In the genomic region with DNA sequence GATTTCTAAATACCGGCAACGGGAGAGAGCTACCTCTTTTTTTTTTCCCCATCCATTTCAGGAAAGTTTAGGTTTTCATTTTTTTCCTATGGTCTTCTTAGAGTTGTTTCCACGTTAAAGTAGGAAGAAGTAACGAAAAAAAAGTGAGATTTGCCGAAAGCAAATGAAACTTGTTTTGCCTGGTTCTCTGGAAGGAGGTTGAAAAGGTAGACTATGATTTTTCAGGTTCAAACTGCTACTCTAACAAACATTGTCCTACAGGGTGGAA, we compare ENCODE assay signal across 8 cellular contexts. TPM values are rescaled to one million over a fixed set of nuclear protein-coding genes. Genes with fewer than 3 reads are reported as not detected.
DNase-seq lines count a peak whose midpoint lies in the region; ATAC-seq and TF ChIP-seq lines count a peak whose summit lies in the region.

No MANE protein-coding gene starts in this region.

- intact Hi-C loops in left lung (cut with DNase I): no loop called here

- H3K27me3 Mint-ChIP-seq in activated naive CD8-positive, alpha-beta T cell treated with anti-CD3 and anti-CD28 coated beads, Interleukin-2, amount 10 ng/mL, durations not matched to agents 7 days and 5 days: no peaks in the 10 kb centered on the region

- H3K4me2 ChIP-seq in SK-N-SH: peak overlapping the region; percentile 82; the same call in 1 of the 2 replicates

- H2AFZ ChIP-seq in SK-N-SH (ENCODE audit: low read depth): peak overlapping the region; percentile 80

- TF ChIP-seq RAD21 in SK-N-SH (IDR thresholded peaks at IDR 0.05; ENCODE audit: low read length): no peak

- H3K9me3 ChIP-seq in SK-N-SH: no peaks in the 10 kb centered on the region
- H3K9me3 ChIP-seq in left lung: no peaks in the 10 kb centered on the region
- no peaks in the 10 kb centered on the region for H3K9me3 ChIP-seq in suprapubic skin

- peaks cover 48% of the 10 kb centered on the region for H3K4me1 Mint-ChIP-seq in activated naive CD8-positive, alpha-beta T cell treated with anti-CD3 and anti-CD28 coated beads, Interleukin-2, amount 10 ng/mL, durations not matched to agents 7 days and 5 days

- TF ChIP-seq POLR2A in suprapubic skin (IDR thresholded peaks at IDR 0.05): no peak

- no peak for TF ChIP-seq EP300 in SK-N-SH (IDR thresholded peaks at IDR 0.05; ENCODE audit: borderline replicate concordance in 1 of 2, low read depth in 1 of 2, low read length in 1 of 2)
- TF ChIP-seq EP300 in suprapubic skin (IDR thresholded peaks at IDR 0.05): no peak

- no peaks in the 10 kb centered on the region for H3F3A ChIP-seq in SK-N-SH (replicated peaks; ENCODE audit: insufficient read depth)

- DNase-seq in SK-N-SH: no peak
- DNase-seq in activated naive CD8-positive, alpha-beta T cell treated with anti-CD3 and anti-CD28 coated beads, Interleukin-2, amount 10 ng/mL, durations not matched to agents 7 days and 5 days: no peak
- DNase-seq in left lung: no peak
- DNase-seq in suprapubic skin (ENCODE audit: low spot score in 2 of 2): no peak
- DNase-seq in NCI-H446 (lab: John Stamatoyannopoulos, UW): no peak

- WGBS in SK-N-SH (ENCODE audit: low lambda C conversion rate): 63% methylated on average over 5 of the region's 5 CpGs
- 13% methylated on average over 5 of the region's 5 CpGs for WGBS in suprapubic skin

- H3K27ac ChIP-seq in SK-N-SH (ENCODE audit: low read depth in 2 of 2, low read length in 1 of 2) (peak overlapping the region; percentile 78 to 88), left lung (peak overlapping the region; percentile 96 to 100), suprapubic skin (peak overlapping the region; percentile 93)

- H3K36me3 ChIP-seq in SK-N-SH (replicated peaks in 1 of 2; ENCODE audit: control insufficient read depth in 1 of 2, insufficient read depth in 2 of 2, low read length in 1 of 2): peaks cover 13 to 26% of the 10 kb centered on the region in 2 experiments
- H3K36me3 ChIP-seq in left lung: peaks cover 0 to 10% of the 10 kb centered on the region in 2 donors
- H3K36me3 ChIP-seq in suprapubic skin: peaks cover 5% of the 10 kb centered on the region

- no peaks in the 10 kb centered on the region for H3K9me3 Mint-ChIP-seq in activated naive CD8-positive, alpha-beta T cell treated with anti-CD3 and anti-CD28 coated beads, Interleukin-2, amount 10 ng/mL, durations not matched to agents 7 days and 5 days

- no peaks in the 10 kb centered on the region for H3K9me2 ChIP-seq in SK-N-SH

- POLR2A ChIA-PET in SK-N-SH (lab: Yijun Ruan, JAX): interaction anchor here (0.6 to 4.5 kb wide), 8 partner anchors 15 to 319 kb away, joined by 5 to 63 read pairs (median 12); a partner anchor contains a TSS
- POLR2A ChIA-PET in activated naive CD8-positive, alpha-beta T cell treated with anti-CD3 and anti-CD28 coated beads, Interleukin-2, amount 10 ng/mL, durations not matched to agents 7 days and 5 days (lab: Charles Lee): interaction anchor here (1.6 to 19.0 kb wide), 14 partner anchors 12 to 71 kb away, joined by 5 to 711 read pairs (median 55); a partner anchor contains a TSS

- H3K27me3 ChIP-seq in SK-N-SH (ENCODE audit: insufficient read depth) (no peaks in the 10 kb centered on the region), left lung (no peaks in the 10 kb centered on the region), suprapubic skin (no peaks in the 10 kb centered on the region)

- peak overlapping the region; percentile 73; the same call in 1 of the 2 replicates for H3K9ac ChIP-seq in SK-N-SH

- CTCF ChIA-PET in SK-N-SH (lab: Yijun Ruan, JAX): interaction anchor here (0.9 to 2.6 kb wide), 6 partner anchors 19 to 72 kb away, joined by 3 to 18 read pairs (median 6); a partner anchor contains a TSS

- H3K79me2 ChIP-seq in SK-N-SH (ENCODE audit: insufficient read depth): peaks cover 37% of the 10 kb centered on the region

- H3K4me1 ChIP-seq in SK-N-SH (ENCODE audit: control insufficient read depth in 1 of 2, insufficient read depth in 2 of 2, low read depth in 1 of 2, low read length in 1 of 2): peaks cover 10 to 14% of the 10 kb centered on the region in 2 experiments; a peak in 3 of 4 replicates
- peaks cover 14 to 30% of the 10 kb centered on the region in 2 donors for H3K4me1 ChIP-seq in left lung
- H3K4me1 ChIP-seq in suprapubic skin: peaks cover 25% of the 10 kb centered on the region

- TF ChIP-seq CTCF in SK-N-SH (IDR thresholded peaks at IDR 0.05): no peak
- no peak for TF ChIP-seq CTCF in left lung (IDR thresholded peaks at IDR 0.05)
- no peak for TF ChIP-seq CTCF in suprapubic skin (IDR thresholded peaks at IDR 0.05)

- peak overlapping the region; percentile 90 for H3K4me3 Mint-ChIP-seq in activated naive CD8-positive, alpha-beta T cell treated with anti-CD3 and anti-CD28 coated beads, Interleukin-2, amount 10 ng/mL, durations not matched to agents 7 days and 5 days

- H4K20me1 ChIP-seq in SK-N-SH (ENCODE audit: insufficient read depth): peaks cover 19% of the 10 kb centered on the region; the same call in 1 of the 2 replicates

- peak overlapping the region; percentile 95 for H3K27ac Mint-ChIP-seq in activated naive CD8-positive, alpha-beta T cell treated with anti-CD3 and anti-CD28 coated beads, Interleukin-2, amount 10 ng/mL, durations not matched to agents 7 days and 5 days

- H3K4me3 ChIP-seq in SK-N-SH (ENCODE audit: low read depth in 2 of 2, low read length in 1 of 2) (no peak overlapping the region), left lung (peak overlapping the region in 1 of 2 donors; percentile 78), suprapubic skin (peak overlapping the region; percentile 99)

- ATAC-seq in SK-N-SH treated with all-trans-retinoic acid at 6 μM for 48 hours (no peak), left lung (no peak), GM18867 (IDR thresholded peaks at IDR 0.05; ENCODE audit: unreplicated experiment) (no peak), HG03159 (IDR thresholded peaks at IDR 0.05; ENCODE audit: unreplicated experiment) (no peak)
- no peak for ATAC-seq in activated naive CD8-positive, alpha-beta T cell treated with anti-CD3 and anti-CD28 coated beads, Interleukin-2, amount 10 ng/mL, durations not matched to agents 7 days and 5 days (ENCODE audit: low read depth)

- H3K36me3 Mint-ChIP-seq in activated naive CD8-positive, alpha-beta T cell treated with anti-CD3 and anti-CD28 coated beads, Interleukin-2, amount 10 ng/mL, durations not matched to agents 7 days and 5 days: peaks cover 29% of the 10 kb centered on the region

TF ChIP-seq in SK-N-SH, 30 proteins besides CTCF, POLR2A, EP300 and RAD21:
- no peak for TF ChIP-seq SMC3 (IDR thresholded peaks at IDR 0.05; ENCODE audit: low read depth, low read length)
- TF ChIP-seq, protein P1, sequence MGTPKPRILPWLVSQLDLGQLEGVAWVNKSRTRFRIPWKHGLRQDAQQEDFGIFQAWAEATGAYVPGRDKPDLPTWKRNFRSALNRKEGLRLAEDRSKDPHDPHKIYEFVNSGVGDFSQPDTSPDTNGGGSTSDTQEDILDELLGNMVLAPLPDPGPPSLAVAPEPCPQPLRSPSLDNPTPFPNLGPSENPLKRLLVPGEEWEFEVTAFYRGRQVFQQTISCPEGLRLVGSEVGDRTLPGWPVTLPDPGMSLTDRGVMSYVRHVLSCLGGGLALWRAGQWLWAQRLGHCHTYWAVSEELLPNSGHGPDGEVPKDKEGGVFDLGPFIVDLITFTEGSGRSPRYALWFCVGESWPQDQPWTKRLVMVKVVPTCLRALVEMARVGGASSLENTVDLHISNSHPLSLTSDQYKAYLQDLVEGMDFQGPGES (IDR thresholded peaks at IDR 0.05; ENCODE audit: low read depth, low read length): no peak

TF ChIP-seq in SK-N-SH treated with all-trans-retinoic acid at 6 μM for 48 hours, 23 proteins besides CTCF, POLR2A, EP300 and RAD21 (continues in another document):
- TF ChIP-seq PPARA (CRISPR knock-in tag; IDR thresholded peaks at IDR 0.05; ENCODE audit: borderline replicate concordance) (no peak), TCF4 (CRISPR knock-in tag; IDR thresholded peaks at IDR 0.05; ENCODE audit: borderline replicate concordance) (no peak), GLIS3 (CRISPR knock-in tag; IDR thresholded peaks at IDR 0.05) (no peak), ARNTL (CRISPR knock-in tag; IDR thresholded peaks at IDR 0.05; ENCODE audit: borderline replicate concordance, low read depth) (no peak), ESRRG (CRISPR knock-in tag; IDR thresholded peaks at IDR 0.05) (no peak)
- TF ChIP-seq, protein P2, sequence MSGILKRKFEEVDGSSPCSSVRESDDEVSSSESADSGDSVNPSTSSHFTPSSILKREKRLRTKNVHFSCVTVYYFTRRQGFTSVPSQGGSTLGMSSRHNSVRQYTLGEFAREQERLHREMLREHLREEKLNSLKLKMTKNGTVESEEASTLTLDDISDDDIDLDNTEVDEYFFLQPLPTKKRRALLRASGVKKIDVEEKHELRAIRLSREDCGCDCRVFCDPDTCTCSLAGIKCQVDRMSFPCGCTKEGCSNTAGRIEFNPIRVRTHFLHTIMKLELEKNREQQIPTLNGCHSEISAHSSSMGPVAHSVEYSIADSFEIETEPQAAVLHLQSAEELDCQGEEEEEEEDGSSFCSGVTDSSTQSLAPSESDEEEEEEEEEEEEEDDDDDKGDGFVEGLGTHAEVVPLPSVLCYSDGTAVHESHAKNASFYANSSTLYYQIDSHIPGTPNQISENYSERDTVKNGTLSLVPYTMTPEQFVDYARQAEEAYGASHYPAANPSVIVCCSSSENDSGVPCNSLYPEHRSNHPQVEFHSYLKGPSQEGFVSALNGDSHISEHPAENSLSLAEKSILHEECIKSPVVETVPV (CRISPR knock-in tag; IDR thresholded peaks at IDR 0.05): no peak

RNA-seq across cellular contexts. Expression of a gene that starts 18.6 kb away (rescaled TPM):
- 25.3 and 28.6 TPM in 2 replicates for polyA plus RNA-seq in SK-N-SH (2012; rRNA removed)
- polyA plus RNA-seq in SK-N-SH (2012; cell fraction: cytosol; rRNA removed): 21.5 and 21.8 TPM in 2 replicates
- 73.6 and 98.5 TPM in 2 replicates for polyA plus RNA-seq in SK-N-SH (2012; cell fraction: nucleus; rRNA removed)
- total RNA-seq in activated naive CD8-positive, alpha-beta T cell treated with anti-CD3 and anti-CD28 coated beads, Interleukin-2, amount 10 ng/mL, durations not matched to agents 7 days and 5 days: 100 to 1,000 TPM; 218 to 236 TPM
- 100 to 1,000 TPM; 128 to 135 TPM for total RNA-seq in left lung
- 100 to 1,000 TPM in 3 of 4 donors, 10 to 100 TPM in 1; 93.3 to 319 (median 127) TPM for total RNA-seq in suprapubic skin
